In genomic region chr7:71322201-71322600, GRCh38 we compare ENCODE assay signal across 23 cellular contexts.
A peak's percentile ranks its signal among the peaks of the same experiment; 100 is the strongest.
DNase-seq lines count a peak whose midpoint lies in the region; ATAC-seq and TF ChIP-seq lines count a peak whose summit lies in the region.
"Had no signal": no experiment of that assay in that cellular context is flagged by ENCODE, and none has a peak within 500 bp of the region (broad histone marks: within the 10 kb centered on the region; RNA-seq: fewer than 3 reads in every experiment).

No MANE protein-coding gene starts in this region.

- no peak overlapping the region for H3K27ac Mint-ChIP-seq in activated CD8-positive, alpha-beta T cell treated with anti-CD3 and anti-CD28 coated beads, Interleukin-2, amount 10 ng/mL, durations not matched to agents 7 days and 5 days
- H3K27ac Mint-ChIP-seq: CD14-positive monocyte; CD4-positive, alpha-beta memory T cell; CD4-positive, CD25-positive, alpha-beta regulatory T cell; CD8-positive, alpha-beta memory T cell had no signal

- H3K9me3 ChIP-seq in SK-N-MC (ENCODE audit: low read depth, low read length) (no peaks in the 10 kb centered on the region), esophagus muscularis mucosa (no peaks in the 10 kb centered on the region), SK-N-SH (peaks cover 12% of the 10 kb centered on the region; the same call in 1 of the 2 replicates)
- H3K9me3 ChIP-seq: BLaER1 had no signal

- H3F3A ChIP-seq in SK-N-SH (replicated peaks; ENCODE audit: insufficient read depth), result no peaks in the 10 kb centered on the region

- H3K4me1 Mint-ChIP-seq in activated CD8-positive, alpha-beta T cell treated with anti-CD3 and anti-CD28 coated beads, Interleukin-2, amount 10 ng/mL, durations not matched to agents 7 days and 5 days (ENCODE audit: low read depth), result no peaks in the 10 kb centered on the region
- H3K4me1 Mint-ChIP-seq: CD14-positive monocyte; CD4-positive, alpha-beta memory T cell; CD4-positive, CD25-positive, alpha-beta regulatory T cell; CD8-positive, alpha-beta memory T cell had no signal

- WGBS in esophagus muscularis mucosa, result 85% methylated on average over 6 of the region's 6 CpGs
- 4% methylated on average over 6 of the region's 6 CpGs for WGBS in SK-N-SH (ENCODE audit: low lambda C conversion rate)

- peak; percentile 92 for DNase-seq in SK-N-MC (ENCODE audit: low read depth, low spot score)
- no peak for DNase-seq in esophagus muscularis mucosa (ENCODE audit: extremely low spot score)
- no peak for DNase-seq in SK-N-SH
- DNase-seq in SW480 (ENCODE audit: low spot score), result no peak
- no peak for DNase-seq in activated CD8-positive, alpha-beta T cell treated with anti-CD3 and anti-CD28 coated beads, Interleukin-2, amount 10 ng/mL, durations not matched to agents 7 days and 5 days
- DNase-seq: 8988T; ACHN; BE2C; C1 segment of cervical spinal cord; CD4-positive, alpha-beta memory T cell; CD4-positive, CD25-positive, alpha-beta regulatory T cell; CD8-positive, alpha-beta memory T cell; COR-L47; DMS 273 treated with DMSO at 0.1 percent for 48 hours; DMS153; DMS53; DMS79; DND-41; EL; GDM1 had no signal

- TF ChIP-seq EP300 in esophagus muscularis mucosa (IDR thresholded peaks at IDR 0.05) (no peak), SK-N-SH (IDR thresholded peaks at IDR 0.05; ENCODE audit: borderline replicate concordance in 1 of 2, low read depth in 1 of 2, low read length in 1 of 2) (no peak)

- no peaks in the 10 kb centered on the region for H3K27me3 Mint-ChIP-seq in activated CD8-positive, alpha-beta T cell treated with anti-CD3 and anti-CD28 coated beads, Interleukin-2, amount 10 ng/mL, durations not matched to agents 7 days and 5 days (ENCODE audit: low read depth)
- H3K27me3 Mint-ChIP-seq: CD4-positive, alpha-beta memory T cell; CD4-positive, CD25-positive, alpha-beta regulatory T cell; CD8-positive, alpha-beta memory T cell had no signal

- H4K20me1 ChIP-seq in SK-N-SH (ENCODE audit: insufficient read depth), result no peaks in the 10 kb centered on the region
- H4K20me1 ChIP-seq: BLaER1 had no signal

- TF ChIP-seq CTCF in esophagus muscularis mucosa (IDR thresholded peaks at IDR 0.05) (no peak), SK-N-SH (IDR thresholded peaks at IDR 0.05) (no peak)

- H3K4me1 ChIP-seq in esophagus muscularis mucosa (peaks cover 0 to 32% (median 22%) of the 10 kb centered on the region in 4 donors), SK-N-SH (ENCODE audit: control insufficient read depth in 1 of 2, insufficient read depth in 2 of 2, low read depth in 1 of 2, low read length in 1 of 2) (no peaks in the 10 kb centered on the region)
- H3K4me1 ChIP-seq: BE2C, BLaER1 had no signal

- H3K4me3 Mint-ChIP-seq in activated CD8-positive, alpha-beta T cell treated with anti-CD3 and anti-CD28 coated beads, Interleukin-2, amount 10 ng/mL, durations not matched to agents 7 days and 5 days, result no peak overlapping the region
- H3K4me3 Mint-ChIP-seq: CD14-positive monocyte; CD4-positive, alpha-beta memory T cell; CD4-positive, CD25-positive, alpha-beta regulatory T cell; CD8-positive, alpha-beta memory T cell had no signal

- H2AFZ ChIP-seq in SK-N-SH (ENCODE audit: low read depth), result no peak overlapping the region

- peaks cover 8% of the 10 kb centered on the region for H3K9me3 Mint-ChIP-seq in activated CD8-positive, alpha-beta T cell treated with anti-CD3 and anti-CD28 coated beads, Interleukin-2, amount 10 ng/mL, durations not matched to agents 7 days and 5 days (ENCODE audit: insufficient read depth)

- TF ChIP-seq POLR2A in esophagus muscularis mucosa (IDR thresholded peaks at IDR 0.05; ENCODE audit: low read depth), result no peak

- peak overlapping the region; percentile 46 for H3K4me3 ChIP-seq in SK-N-MC
- H3K4me3 ChIP-seq in esophagus muscularis mucosa, result no peak overlapping the region
- no peak overlapping the region for H3K4me3 ChIP-seq in SK-N-SH (ENCODE audit: low read depth in 2 of 2, low read length in 1 of 2)
- H3K4me3 ChIP-seq: BLaER1, GM12878 had no signal

- intact Hi-C loops in esophagus muscularis mucosa (cut with DNase I), result no loop called here

- ATAC-seq in activated CD8-positive, alpha-beta T cell treated with anti-CD3 and anti-CD28 coated beads, Interleukin-2, amount 10 ng/mL, durations not matched to agents 7 days and 5 days, result no peak
- ATAC-seq: GM12878 had no signal

- H3K27me3 ChIP-seq in esophagus muscularis mucosa (no peaks in the 10 kb centered on the region), SK-N-SH (ENCODE audit: insufficient read depth) (no peaks in the 10 kb centered on the region)
- H3K27me3 ChIP-seq: BE2C, BLaER1 had no signal

- no peaks in the 10 kb centered on the region for H3K36me3 Mint-ChIP-seq in activated CD8-positive, alpha-beta T cell treated with anti-CD3 and anti-CD28 coated beads, Interleukin-2, amount 10 ng/mL, durations not matched to agents 7 days and 5 days (ENCODE audit: low read depth)
- H3K36me3 Mint-ChIP-seq: CD14-positive monocyte; CD4-positive, alpha-beta memory T cell; CD4-positive, CD25-positive, alpha-beta regulatory T cell; CD8-positive, alpha-beta memory T cell had no signal

- peak overlapping the region; percentile 65 for H3K9ac ChIP-seq in SK-N-MC (ENCODE audit: insufficient read length)
- no peak overlapping the region for H3K9ac ChIP-seq in SK-N-SH
- H3K9ac ChIP-seq: BLaER1 had no signal

- peak overlapping the region; percentile 99 for H3K27ac ChIP-seq in SK-N-MC
- peak overlapping the region in 3 of 4 donors; percentile 59 to 77 (median 74) for H3K27ac ChIP-seq in esophagus muscularis mucosa (replicated peaks in 1 of 4)
- H3K27ac ChIP-seq in SK-N-SH (ENCODE audit: low read depth in 2 of 2, low read length in 1 of 2), result no peak overlapping the region
- H3K27ac ChIP-seq: BLaER1 had no signal

- H3K36me3 ChIP-seq in SK-N-MC (ENCODE audit: insufficient read depth, low read length) (no peaks in the 10 kb centered on the region), esophagus muscularis mucosa (no peaks in the 10 kb centered on the region), SK-N-SH (replicated peaks in 1 of 2; ENCODE audit: control insufficient read depth in 1 of 2, insufficient read depth in 2 of 2, low read length in 1 of 2) (no peaks in the 10 kb centered on the region)
- H3K36me3 ChIP-seq: BE2C, BLaER1 had no signal

- no peak for TF ChIP-seq RAD21 in SK-N-SH (IDR thresholded peaks at IDR 0.05; ENCODE audit: low read length)

- no peaks in the 10 kb centered on the region for H3K79me2 ChIP-seq in SK-N-SH (ENCODE audit: insufficient read depth)

- H3K9me2 ChIP-seq in SK-N-SH, result no peaks in the 10 kb centered on the region

- no peak overlapping the region for H3K4me2 ChIP-seq in SK-N-SH
- H3K4me2 ChIP-seq: BLaER1 had no signal

- CTCF ChIA-PET in SK-N-SH (lab: Yijun Ruan, JAX), result no interaction called here
- CTCF ChIA-PET in activated CD8-positive, alpha-beta T cell treated with anti-CD3 and anti-CD28 coated beads, Interleukin-2, amount 10 ng/mL, durations not matched to agents 7 days and 5 days (lab: Charles Lee), result no interaction called here

- POLR2A ChIA-PET in SK-N-SH (lab: Yijun Ruan, JAX), result no interaction called here
- POLR2A ChIA-PET in activated CD8-positive, alpha-beta T cell treated with anti-CD3 and anti-CD28 coated beads, Interleukin-2, amount 10 ng/mL, durations not matched to agents 7 days and 5 days (lab: Charles Lee), result no interaction called here

TF ChIP-seq in SK-N-SH, 30 proteins besides CTCF, POLR2A, EP300 and RAD21:
- no peak for TF ChIP-seq JUND (IDR thresholded peaks at IDR 0.05)
- TF ChIP-seq RXRA (IDR thresholded peaks at IDR 0.05; ENCODE audit: borderline replicate concordance, low read depth), result no peak
- TF ChIP-seq RFX5 (IDR thresholded peaks at IDR 0.05; ENCODE audit: low read length), result no peak
- TF ChIP-seq EZH2phosphoT487 (IDR thresholded peaks at IDR 0.05; ENCODE audit: borderline replicate concordance, low read depth), result no peak

Comparison
In these comparisons a context has a peak if more than half of its experiments do, and no peak if none do; other contexts are left out.
1. H3K27ac ChIP-seq: peak in SK-N-MC (single experiment) and esophagus muscularis mucosa (3 of 4); none in SK-N-SH (0 of 2).